ENCODE assay signal across 16 cellular contexts in the genomic region with DNA sequence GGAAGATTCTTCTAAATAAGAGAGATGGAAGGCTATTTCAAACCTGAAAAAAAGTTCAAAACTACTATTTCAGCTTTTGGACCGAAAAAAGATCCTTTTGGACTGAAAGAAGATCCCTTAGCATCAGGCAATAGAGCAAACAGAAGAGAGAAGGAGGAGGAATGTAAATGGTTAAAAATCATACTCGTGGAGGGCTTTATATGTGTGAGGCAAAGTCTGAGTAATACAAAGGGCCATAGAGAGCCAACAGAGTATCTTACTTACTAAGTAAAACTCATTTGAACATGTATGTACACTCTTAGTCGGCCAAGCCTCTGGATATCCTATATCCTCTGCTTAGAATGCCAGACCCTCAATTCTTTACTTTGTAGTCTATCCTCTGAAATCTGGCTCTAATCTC. TPM values are rescaled to one million over a fixed set of nuclear protein-coding genes. Genes with fewer than 3 reads are reported as not detected.
DNase-seq lines count a peak whose midpoint lies in the region; ATAC-seq and TF ChIP-seq lines count a peak whose summit lies in the region.
"Had no signal": no experiment of that assay in that cellular context is flagged by ENCODE, and none has a peak within 500 bp of the region (broad histone marks: within the 10 kb centered on the region; RNA-seq: fewer than 3 reads in every experiment).

No MANE protein-coding gene starts in this region.

- ATAC-seq in HG03342 (IDR thresholded peaks at IDR 0.05; ENCODE audit: unreplicated experiment) = no peak
- ATAC-seq: activated CD8-positive, alpha-beta T cell treated with anti-CD3 and anti-CD28 coated beads for 36 hours; CD8-positive, alpha-beta T cell; HCT116; stimulated activated naive CD8-positive, alpha-beta T cell treated with anti-CD3 and anti-CD28 coated beads, Interleukin-15, amount 100 ng/mL, for 72 hours had no signal

- H3K27ac ChIP-seq in adrenal gland (peak overlapping the region; percentile 27 to 80 (median 79)), suprapubic skin (peak overlapping the region; percentile 59)
- H3K27ac ChIP-seq: parathyroid adenoma had no signal

- TF ChIP-seq CTCF in adrenal gland (IDR thresholded peaks at IDR 0.05) (no peak), fibroblast of mammary gland (conservative IDR thresholded peaks at IDR 0.05; ENCODE audit: control insufficient read depth, insufficient read depth, low read depth, low read length) (no peak), suprapubic skin (IDR thresholded peaks at IDR 0.05) (no peak)

- no peak for TF ChIP-seq POLR2A in adrenal gland (IDR thresholded peaks at IDR 0.05)
- no peak for TF ChIP-seq POLR2A in suprapubic skin (IDR thresholded peaks at IDR 0.05)

- H3K9me3 ChIP-seq in adrenal gland (replicated peaks in 1 of 3) = no peaks in the 10 kb centered on the region
- H3K9me3 ChIP-seq in suprapubic skin = no peaks in the 10 kb centered on the region

- DNase-seq in adrenal gland (no peak), fibroblast of mammary gland (ENCODE audit: low read depth) (peak; percentile 62), myocyte (ENCODE audit: low read depth) (peak; percentile 9), suprapubic skin (ENCODE audit: low spot score in 2 of 2) (no peak), dedifferentiated amniotic fluid mesenchymal stem cell (ENCODE audit: extremely low spot score) (no peak), HT-29 (ENCODE audit: low spot score) (no peak), anterior cingulate cortex (lab: John Stamatoyannopoulos, UW) (no peak)
- DNase-seq: activated CD8-positive, alpha-beta T cell treated with anti-CD3 and anti-CD28 coated beads for 36 hours; activated naive CD4-positive, alpha-beta T cell; CD8-positive, alpha-beta T cell; GDM1; stimulated activated CD4-positive, alpha-beta T cell treated with anti-CD3 and anti-CD28 coated beads, Interleukin-4, amount 100 ng/mL, for 4 hours; stimulated activated naive CD8-positive, alpha-beta T cell treated with anti-CD3 and anti-CD28 coated beads, Interleukin-15, amount 100 ng/mL, for 72 hours had no signal

- no peak for TF ChIP-seq EP300 in suprapubic skin (IDR thresholded peaks at IDR 0.05)

- intact Hi-C loops in adrenal gland (cut with DNase I) = no loop called here

- H3K4me3 ChIP-seq in adrenal gland (no peak overlapping the region), fibroblast of mammary gland (ENCODE audit: control insufficient read depth, low read depth, low read length) (no peak overlapping the region), suprapubic skin (no peak overlapping the region)

- 48 to 57% (median 49%) methylated on average over 3 of the region's 3 CpGs for WGBS in adrenal gland, 4 donors
- WGBS in suprapubic skin = 53% methylated on average over 3 of the region's 3 CpGs

- no peaks in the 10 kb centered on the region for H3K27me3 ChIP-seq in adrenal gland
- H3K27me3 ChIP-seq in suprapubic skin = no peaks in the 10 kb centered on the region

- H3K4me1 ChIP-seq in adrenal gland (replicated peaks in 1 of 2) = peaks cover 15 to 18% of the 10 kb centered on the region in 2 donors
- peaks cover 14% of the 10 kb centered on the region for H3K4me1 ChIP-seq in suprapubic skin
- H3K4me1 ChIP-seq: parathyroid adenoma had no signal

- H3K36me3 ChIP-seq in adrenal gland (replicated peaks in 1 of 2) = peaks cover 0 to 65% of the 10 kb centered on the region in 2 donors
- peaks cover 73% of the 10 kb centered on the region for H3K36me3 ChIP-seq in suprapubic skin

RNA-seq across cellular contexts. Expression of gene ITSN2, which starts 55.7 kb away (rescaled TPM):
- total RNA-seq in adrenal gland (100 to 1,000 TPM in 1 of 8 donors, 10 to 100 TPM in 7; 36.6 to 108 (median 63.1) TPM), myocyte (27.4 and 28.2 TPM in 2 replicates), suprapubic skin (10 to 100 TPM; 65.8 to 92.6 (median 69.7) TPM)
- polyA plus RNA-seq in adrenal gland = 10 to 100 TPM; 39.2 to 63.2 (median 39.3) TPM
- 8.2 TPM for polyA plus RNA-seq in myocyte (2012)
- total RNA-seq in HT-29 (2014; rRNA removed; shearing (Covaris generic)) = 20.1 and 28.1 TPM in 2 replicates

Comparison
In these comparisons a context has a peak if more than half of its experiments do, and no peak if none do; other contexts are left out.
1. DNase-seq: peak in fibroblast of mammary gland (single experiment) and myocyte (single experiment); none in adrenal gland (0 of 7), suprapubic skin (0 of 2), dedifferentiated amniotic fluid mesenchymal stem cell (single experiment), HT-29 (single experiment) and anterior cingulate cortex (0 of 58).